In the genomic region with DNA sequence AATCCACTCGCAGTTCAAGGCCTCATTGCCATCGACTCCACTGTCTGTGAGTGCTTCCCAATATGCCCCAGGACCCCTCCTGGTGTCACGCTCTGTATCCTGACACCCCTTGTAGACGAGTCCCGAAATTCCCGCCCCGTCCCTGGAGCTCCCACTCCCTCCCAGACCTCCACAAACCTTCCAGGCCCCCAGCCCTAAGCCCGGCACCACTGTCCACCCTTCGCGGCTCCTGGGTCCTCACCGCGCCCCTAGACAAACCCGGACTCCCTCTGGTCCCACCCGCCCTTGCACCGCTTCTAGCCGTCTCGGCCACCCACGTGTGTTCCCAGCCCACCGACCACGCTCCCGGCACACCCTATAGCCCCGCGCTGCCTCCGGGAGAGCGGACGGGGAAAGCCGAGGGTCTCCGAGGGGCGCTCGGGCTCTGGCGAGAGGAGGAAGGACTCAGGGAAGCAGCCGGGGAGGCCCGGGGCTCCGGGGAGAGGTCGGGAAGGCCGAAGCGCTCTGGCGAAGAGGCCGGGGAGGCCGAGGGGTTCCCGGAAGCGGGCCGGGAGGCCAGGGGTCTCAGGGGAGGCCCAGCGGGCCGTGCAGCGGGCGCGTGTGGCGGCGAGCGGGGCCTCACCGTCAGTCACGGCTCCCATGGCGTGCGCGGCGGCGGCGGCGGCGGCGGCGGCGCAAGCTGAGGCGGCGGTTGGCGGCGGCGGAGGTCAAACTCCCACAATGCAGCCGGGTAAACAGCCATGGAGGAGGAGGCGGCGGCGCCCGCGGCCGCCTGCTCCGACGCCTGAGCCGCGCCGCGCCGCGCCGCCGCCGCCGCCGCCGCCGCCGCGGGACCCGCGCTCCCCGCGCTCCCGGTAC, we compare ENCODE assay signal across 8 cellular contexts. TPM values are rescaled to one million over a fixed set of nuclear protein-coding genes. Genes with fewer than 3 reads are reported as not detected.
A peak's percentile ranks its signal among the peaks of the same experiment; 100 is the strongest.
DNase-seq lines count a peak whose midpoint lies in the region; ATAC-seq, FAIRE-seq and TF ChIP-seq lines count a peak whose summit lies in the region.

A gene with protein sequence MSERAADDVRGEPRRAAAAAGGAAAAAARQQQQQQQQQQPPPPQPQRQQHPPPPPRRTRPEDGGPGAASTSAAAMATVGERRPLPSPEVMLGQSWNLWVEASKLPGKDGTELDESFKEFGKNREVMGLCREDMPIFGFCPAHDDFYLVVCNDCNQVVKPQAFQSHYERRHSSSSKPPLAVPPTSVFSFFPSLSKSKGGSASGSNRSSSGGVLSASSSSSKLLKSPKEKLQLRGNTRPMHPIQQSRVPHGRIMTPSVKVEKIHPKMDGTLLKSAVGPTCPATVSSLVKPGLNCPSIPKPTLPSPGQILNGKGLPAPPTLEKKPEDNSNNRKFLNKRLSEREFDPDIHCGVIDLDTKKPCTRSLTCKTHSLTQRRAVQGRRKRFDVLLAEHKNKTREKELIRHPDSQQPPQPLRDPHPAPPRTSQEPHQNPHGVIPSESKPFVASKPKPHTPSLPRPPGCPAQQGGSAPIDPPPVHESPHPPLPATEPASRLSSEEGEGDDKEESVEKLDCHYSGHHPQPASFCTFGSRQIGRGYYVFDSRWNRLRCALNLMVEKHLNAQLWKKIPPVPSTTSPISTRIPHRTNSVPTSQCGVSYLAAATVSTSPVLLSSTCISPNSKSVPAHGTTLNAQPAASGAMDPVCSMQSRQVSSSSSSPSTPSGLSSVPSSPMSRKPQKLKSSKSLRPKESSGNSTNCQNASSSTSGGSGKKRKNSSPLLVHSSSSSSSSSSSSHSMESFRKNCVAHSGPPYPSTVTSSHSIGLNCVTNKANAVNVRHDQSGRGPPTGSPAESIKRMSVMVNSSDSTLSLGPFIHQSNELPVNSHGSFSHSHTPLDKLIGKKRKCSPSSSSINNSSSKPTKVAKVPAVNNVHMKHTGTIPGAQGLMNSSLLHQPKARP (plus strand): TSS at position 718 of the 858 bp plus-strand sequence. CDS start 48,732 bp downstream, outside the sequence.
A gene (minus strand): TSS at position 656 of the 858 bp plus-strand sequence. CDS start 15 bp downstream, at position 641.

- H3K27me3 ChIP-seq in CD4-positive, alpha-beta T cell (ENCODE audit: control insufficient read depth, insufficient read depth, low read length), result no peaks in the 10 kb centered on the region
- H3K27me3 ChIP-seq in pancreas, result no peaks in the 10 kb centered on the region
- H3K27me3 ChIP-seq in transverse colon, result no peaks in the 10 kb centered on the region

- H3K4me1 ChIP-seq in pancreas (peaks cover 16 to 24% (median 21%) of the 10 kb centered on the region in 3 donors), transverse colon (peaks cover 0 to 29% (median 11%) of the 10 kb centered on the region in 4 donors)

- H3K9me3 ChIP-seq in CD4-positive, alpha-beta T cell (ENCODE audit: control insufficient read depth, low read length), result no peaks in the 10 kb centered on the region
- no peaks in the 10 kb centered on the region for H3K9me3 ChIP-seq in SK-N-MC (ENCODE audit: low read depth, low read length)
- H3K9me3 ChIP-seq in pancreas, result no peaks in the 10 kb centered on the region
- H3K9me3 ChIP-seq in transverse colon, result no peaks in the 10 kb centered on the region

- peak within 1 kb of the TSS; percentile 50 for H3K27ac ChIP-seq in CD4-positive, alpha-beta T cell (ENCODE audit: low read depth, low read length)
- H3K27ac ChIP-seq in SK-N-MC, result peak within 1 kb of the TSS; percentile 42; the same call in 1 of the 2 replicates
- H3K27ac ChIP-seq in pancreas, result peak within 1 kb of the TSS; percentile 85 to 93 (median 88)
- H3K27ac ChIP-seq in transverse colon, result peak within 1 kb of the TSS; percentile 89 to 99 (median 96)

- peaks cover 24% of the 10 kb centered on the region for H3K36me3 Mint-ChIP-seq in CD4-positive, alpha-beta T cell (ENCODE audit: low read depth)
- peaks cover 7% of the 10 kb centered on the region for H3K36me3 Mint-ChIP-seq in activated naive CD8-positive, alpha-beta T cell

- no peaks in the 10 kb centered on the region for H3K27me3 Mint-ChIP-seq in CD4-positive, alpha-beta T cell
- no peaks in the 10 kb centered on the region for H3K27me3 Mint-ChIP-seq in activated naive CD8-positive, alpha-beta T cell

- no peak for TF ChIP-seq POLR2A in transverse colon (IDR thresholded peaks at IDR 0.05)

- ATAC-seq in CD4-positive, alpha-beta T cell (ENCODE audit: poor library complexity), result peak; percentile 84
- peak; percentile 81 for ATAC-seq in GM19324 (IDR thresholded peaks at IDR 0.05; ENCODE audit: low FRiP score, unreplicated experiment)
- ATAC-seq in HG03457 (IDR thresholded peaks at IDR 0.05; ENCODE audit: unreplicated experiment), result peak; percentile 53
- peak; percentile 78 to 90 (median 82) for ATAC-seq in pancreas

- FAIRE-seq in pancreas (lab: Jason Lieb, UNC), result no peak

- peak within 1 kb of the TSS; percentile 86 for H3K9ac ChIP-seq in SK-N-MC (ENCODE audit: insufficient read length)

- H3K27ac Mint-ChIP-seq in CD4-positive, alpha-beta T cell, result peak within 1 kb of the TSS; percentile 86
- H3K27ac Mint-ChIP-seq in activated naive CD8-positive, alpha-beta T cell, result peak within 1 kb of the TSS; percentile 94

- no peaks in the 10 kb centered on the region for H3K9me3 Mint-ChIP-seq in CD4-positive, alpha-beta T cell
- no peaks in the 10 kb centered on the region for H3K9me3 Mint-ChIP-seq in activated naive CD8-positive, alpha-beta T cell (ENCODE audit: low read depth)

- in situ Hi-C loops in transverse colon (cut with MboI; ENCODE audit: low pct_ligation_motif_present in 1 of 4, low pct_unique_long_range_greater_than_20kb in 1 of 4, low sequenced_read_pairs in 3 of 4), result no loop called here

- no peaks in the 10 kb centered on the region for H3K36me3 ChIP-seq in SK-N-MC (ENCODE audit: insufficient read depth, low read length)
- H3K36me3 ChIP-seq in pancreas, result no peaks in the 10 kb centered on the region
- H3K36me3 ChIP-seq in transverse colon, result no peaks in the 10 kb centered on the region

- no peak for TF ChIP-seq CTCF in CD4-positive, alpha-beta T cell (IDR thresholded peaks at IDR 0.05)
- TF ChIP-seq CTCF in pancreas (IDR thresholded peaks at IDR 0.05) (no peak), transverse colon (IDR thresholded peaks at IDR 0.05) (no peak)

- no peak for TF ChIP-seq EP300 in transverse colon (IDR thresholded peaks at IDR 0.05; ENCODE audit: low read depth)

- peak within 1 kb of the TSS; percentile 89 for H3K4me3 Mint-ChIP-seq in CD4-positive, alpha-beta T cell
- peak within 1 kb of the TSS; percentile 94 for H3K4me3 Mint-ChIP-seq in activated naive CD8-positive, alpha-beta T cell

- DNase-seq in CD4-positive, alpha-beta T cell, result peak; percentile 55 to 76 (median 65)
- DNase-seq in SK-N-MC (ENCODE audit: low read depth, low spot score), result no peak
- peak; percentile 11 to 85 (median 68) for DNase-seq in head of caudate nucleus
- DNase-seq in pancreas, result peak; percentile 66 to 89 (median 72)
- DNase-seq in transverse colon, result peak; percentile 77

- CTCF ChIA-PET in CD4-positive, alpha-beta T cell (lab: Charles Lee), result no interaction called here

- POLR2A ChIA-PET in CD4-positive, alpha-beta T cell (lab: Charles Lee), result interaction anchor here (1.0 to 2.9 kb wide), 6 partner anchors 14 to 160 kb away, joined by 5 to 20 read pairs (median 7); a partner anchor contains a TSS

- H3K4me3 ChIP-seq in SK-N-MC, result peak within 1 kb of the TSS; percentile 81
- peak within 1 kb of the TSS; percentile 93 to 95 (median 94) for H3K4me3 ChIP-seq in pancreas
- peak within 1 kb of the TSS; percentile 96 to 100 (median 99) for H3K4me3 ChIP-seq in transverse colon

- 0% methylated on average over 33 to 98 of the region's 98 CpGs for WGBS in pancreas, 2 donors
- WGBS in transverse colon (ENCODE audit: low coverage in 1 of 2), 2 donors, result 0% methylated on average over 52 of the region's 98 CpGs; no CpG with 5 or more reads in 1 of the 2 donors

- peaks cover 73% of the 10 kb centered on the region for H3K4me1 Mint-ChIP-seq in CD4-positive, alpha-beta T cell (ENCODE audit: low read depth)
- H3K4me1 Mint-ChIP-seq in activated naive CD8-positive, alpha-beta T cell (ENCODE audit: low read depth), result peaks cover 63% of the 10 kb centered on the region

- intact Hi-C loops in CD4-positive, alpha-beta T cell (cut with DNase I, micrococcal nuclease), result loop anchor here (1.0 to 5.0 kb wide), 5 partner anchors 48 to 159 kb away; a partner anchor contains a TSS
- intact Hi-C loops in head of caudate nucleus (cut with DNase I) (loop anchor here (2.0 kb wide), 1 partner anchor 49 kb away; a partner anchor contains a TSS), pancreas (cut with DNase I) (no loop called here), transverse colon (cut with DNase I; ENCODE audit: low total_unique reads) (no loop called here)

RNA-seq across cellular contexts. Expression of the first gene that starts in this region (rescaled TPM):
- total RNA-seq in CD4-positive, alpha-beta T cell, result 100 to 1,000 TPM; 289 to 304 TPM
- total RNA-seq in pancreas (10 to 100 TPM; 22.8 to 40.4 (median 28.3) TPM), transverse colon (100 to 1,000 TPM in 1 of 4 donors, 10 to 100 TPM in 3; 44.8 to 113 (median 51.0) TPM)
- 10 to 100 TPM in 1 of 2 donors, 1 to 10 TPM in 1; 7.3 to 15.8 TPM for polyA plus RNA-seq in pancreas

RNA-seq across cellular contexts. Expression of the second gene that starts in this region (rescaled TPM):
- 10 to 100 TPM; 21.6 to 23.7 TPM for total RNA-seq in CD4-positive, alpha-beta T cell
- 10 to 100 TPM; 33.6 to 44.0 (median 39.5) TPM for total RNA-seq in pancreas
- 10 to 100 TPM; 47.6 to 86.7 TPM for polyA plus RNA-seq in pancreas
- total RNA-seq in transverse colon, result 10 to 100 TPM in 3 of 4 donors, 1 to 10 TPM in 1; 5.2 to 54.5 (median 40.8) TPM

Comparison
In these comparisons a context has a peak if more than half of its experiments do, and no peak if none do; other contexts are left out.
1. H3K27ac ChIP-seq: peak in every context shown above with its lines; median percentile 96 in transverse colon; 88 in pancreas; 50 in CD4-positive, alpha-beta T cell; 42 in SK-N-MC.
2. intact Hi-C loops: an anchor here in CD4-positive, alpha-beta T cell (1.0 to 5.0 kb wide) and head of caudate nucleus (2.0 kb wide); none called in pancreas and transverse colon.